33 cellular contexts compared by ENCODE assay signal in genomic region chr6:108436771-108437170, GRCh38.
"Had no signal": no experiment of that assay in that cellular context is flagged by ENCODE, and none has a peak within 500 bp of the region (broad histone marks: within the 10 kb centered on the region; RNA-seq: fewer than 3 reads in every experiment).

No MANE protein-coding gene starts in this region.

- H3K4me3 ChIP-seq: adrenal gland, ascending aorta, body of pancreas, breast epithelium, cardiac muscle cell had no signal

- H3K4me1 ChIP-seq: adrenal gland, ascending aorta, breast epithelium had no signal

- H3K27ac ChIP-seq: adrenal gland, ascending aorta, body of pancreas, brain microvascular endothelial cell, breast epithelium, cardiac muscle cell had no signal

- DNase-seq: activated effector memory CD4-positive, alpha-beta T cell treated with anti-CD3 and anti-CD28 coated beads, Interleukin-2, amount 50 U/mL, for 16 hours; activated effector memory CD4-positive, alpha-beta T cell treated with Interleukin-2 at 50 U/mL for 16 hours; activated gamma-delta T cell; activated gamma-delta T cell treated with Interleukin-2 at 50 U/mL for 16 hours; activated naive CD4-positive, alpha-beta T cell; activated naive CD4-positive, alpha-beta T cell treated with anti-CD3 and anti-CD28 coated beads for 36 hours; activated naive CD4-positive, alpha-beta T cell treated with anti-CD3 and anti-CD28 coated beads, Interleukin-2, amount 10 ng/mL, durations not matched to agents 7 days and 5 days; activated naive CD4-positive, alpha-beta T cell treated with anti-CD3 and anti-CD28 coated beads, Interleukin-2, amount 50 U/mL, for 16 hours; activated naive CD4-positive, alpha-beta T cell treated with Interleukin-2 at 50 U/mL for 16 hours; activated naive CD8-positive, alpha-beta T cell treated with anti-CD3 and anti-CD28 coated beads for 36 hours; activated naive CD8-positive, alpha-beta T cell treated with anti-CD3 and anti-CD28 coated beads, Interleukin-2, amount 10 ng/mL, durations not matched to agents 7 days and 5 days; activated naive CD8-positive, alpha-beta T cell treated with anti-CD3 and anti-CD28 coated beads, Interleukin-2, amount 50 U/mL, for 24 hours; activated T-cell treated with anti-CD3 and anti-CD28 coated beads for 4 hours; activated T-cell treated with anti-CD3 and anti-CD28 coated beads, Interleukin-2, amount 50 U/mL, for 1 hour; activated T-cell treated with anti-CD3 and anti-CD28 coated beads, Interleukin-2, amount 50 U/mL, for 24 hours; activated T-cell treated with anti-CD3 and anti-CD28 coated beads, Interleukin-2, amount 50 U/mL, for 4 hours; activated T-cell treated with anti-CD3 and anti-CD28 coated beads, Interleukin-2, amount 50 U/mL, for 48 hours; activated T-cell treated with anti-CD3 and anti-CD28 coated beads, Interleukin-2, amount 50 U/mL, for 72 hours; adrenal gland; amniotic stem cell; amygdala; anterior cingulate cortex; aorta; body of pancreas; brain microvascular endothelial cell; caudate nucleus; central memory CD4-positive, alpha-beta T cell; cerebellar nuclear complex had no signal

- ATAC-seq: activated naive CD4-positive, alpha-beta T cell treated with anti-CD3 and anti-CD28 coated beads, Interleukin-2, amount 50 U/mL, for 72 hours; activated naive CD8-positive, alpha-beta T cell treated with anti-CD3 and anti-CD28 coated beads, Interleukin-2, amount 50 U/mL, for 24 hours; activated T-cell treated with anti-CD3 and anti-CD28 coated beads, Interleukin-2, amount 50 U/mL, for 4 hours; activated T-cell treated with anti-CD3 and anti-CD28 coated beads, Interleukin-2, amount 50 U/mL, for 72 hours; activated T-helper 17 cell treated with anti-CD3 and anti-CD28 coated beads, Interleukin-2, amount 50 U/mL, for 72 hours; body of pancreas had no signal

- H3K36me3 ChIP-seq: adrenal gland, ascending aorta, brain microvascular endothelial cell, breast epithelium, cardiac muscle cell had no signal

- H3K9me3 ChIP-seq: adrenal gland, ascending aorta, body of pancreas, breast epithelium had no signal

- H3K27me3 ChIP-seq: adrenal gland, ascending aorta, body of pancreas, brain microvascular endothelial cell, breast epithelium, cardiac muscle cell had no signal
